18 cellular contexts compared by ENCODE assay signal in genomic region chr10:23461557-23461956, GRCh38. TPM values are rescaled to one million over a fixed set of nuclear protein-coding genes. Genes with fewer than 3 reads are reported as not detected.
DNase-seq lines count a peak whose midpoint lies in the region; ATAC-seq and TF ChIP-seq lines count a peak whose summit lies in the region.
"Had no signal": no experiment of that assay in that cellular context is flagged by ENCODE, and none has a peak within 500 bp of the region (broad histone marks: within the 10 kb centered on the region; RNA-seq: fewer than 3 reads in every experiment).

No MANE protein-coding gene starts in this region.

- no peak for TF ChIP-seq CTCF in heart left ventricle (IDR thresholded peaks at IDR 0.05)

- POLR2A ChIA-PET in activated CD4-positive, alpha-beta T cell treated with anti-CD3 and anti-CD28 coated beads, Interleukin-2, amount 10 ng/mL, durations not matched to agents 7 days and 5 days (lab: Charles Lee), result no interaction called here

- H3K9me3 ChIP-seq in heart left ventricle (no peaks in the 10 kb centered on the region), mesodermal cell (ENCODE audit: control insufficient read depth, low read length) (no peaks in the 10 kb centered on the region), GM23248 (ENCODE audit: low read depth) (no peaks in the 10 kb centered on the region)
- H3K9me3 ChIP-seq: HAP-1, Peyer's patch had no signal

- H3K27me3 ChIP-seq in heart left ventricle (no peaks in the 10 kb centered on the region), GM23248 (replicated peaks; ENCODE audit: insufficient read depth) (0 out of 2 replicates have a peak, but pooled peaks cover 6% of the 10 kb centered on the region)
- H3K27me3 ChIP-seq: Peyer's patch had no signal

- no peak overlapping the region for H3K9ac ChIP-seq in GM23248

- no peaks in the 10 kb centered on the region for H3F3A ChIP-seq in GM23248 (ENCODE audit: insufficient read depth)

- H3K79me2 ChIP-seq in GM23248 (ENCODE audit: insufficient read depth), result no peaks in the 10 kb centered on the region

- CTCF ChIA-PET in activated CD4-positive, alpha-beta T cell treated with anti-CD3 and anti-CD28 coated beads, Interleukin-2, amount 10 ng/mL, durations not matched to agents 7 days and 5 days (lab: Charles Lee), result no interaction called here

- no peak for TF ChIP-seq POLR2A in heart left ventricle (IDR thresholded peaks at IDR 0.05)

- H2AFZ ChIP-seq in GM23248, result no peak overlapping the region

- no peak overlapping the region for H3K4me3 Mint-ChIP-seq in activated CD4-positive, alpha-beta T cell treated with anti-CD3 and anti-CD28 coated beads, Interleukin-2, amount 10 ng/mL, durations not matched to agents 7 days and 5 days

- H4K20me1 ChIP-seq in GM23248 (ENCODE audit: insufficient read depth), result no peaks in the 10 kb centered on the region

- H3K36me3 Mint-ChIP-seq in activated CD4-positive, alpha-beta T cell treated with anti-CD3 and anti-CD28 coated beads, Interleukin-2, amount 10 ng/mL, durations not matched to agents 7 days and 5 days (ENCODE audit: low read depth), result no peaks in the 10 kb centered on the region

- H3K4me2 ChIP-seq in GM23248 (ENCODE audit: unreplicated experiment), result no peak overlapping the region

- H3K9me3 Mint-ChIP-seq in activated CD4-positive, alpha-beta T cell treated with anti-CD3 and anti-CD28 coated beads, Interleukin-2, amount 10 ng/mL, durations not matched to agents 7 days and 5 days, result no peaks in the 10 kb centered on the region

- WGBS in heart left ventricle, 4 donors, result 46 to 54% (median 52%) methylated on average over 2 of the region's 2 CpGs
- 59 to 73% methylated on average over 2 of the region's 2 CpGs for WGBS in mesodermal cell (ENCODE audit: insufficient coverage in 2 of 2), 2 experiments
- WGBS in GM23248 (ENCODE audit: low coverage in 1 of 2, low lambda C conversion rate in 2 of 2, missing lambda C conversion rate in 2 of 2), 2 experiments, result 12 to 13% methylated on average over 2 of the region's 2 CpGs

- in situ Hi-C loops in GM23248 (cut with MboI), result no loop called here

- ATAC-seq in Right ventricle myocardium inferior (peak; percentile 86), heart left ventricle (peak; percentile 75 to 85 (median 80))

- H3K27ac ChIP-seq in heart left ventricle, result peak overlapping the region in 8 of 12 donors; percentile 18 to 53 (median 36)
- peak overlapping the region; percentile 83 for H3K27ac ChIP-seq in mesodermal cell (ENCODE audit: low read depth, low read length, severe bottlenecking)
- no peak overlapping the region for H3K27ac ChIP-seq in GM23248
- H3K27ac ChIP-seq: 22Rv1, Peyer's patch had no signal

- intact Hi-C loops in Right ventricle myocardium inferior (cut with DNase I), result no loop called here
- intact Hi-C loops in cardiac septum (cut with DNase I), result no loop called here
- intact Hi-C loops in heart left ventricle (cut with DNase I), result no loop called here

- H3K27ac Mint-ChIP-seq in activated CD4-positive, alpha-beta T cell treated with anti-CD3 and anti-CD28 coated beads, Interleukin-2, amount 10 ng/mL, durations not matched to agents 7 days and 5 days, result no peak overlapping the region

- H3K36me3 ChIP-seq in heart left ventricle, result no peaks in the 10 kb centered on the region
- no peaks in the 10 kb centered on the region for H3K36me3 ChIP-seq in mesodermal cell (ENCODE audit: control insufficient read depth, insufficient read depth, low read length)
- no peaks in the 10 kb centered on the region for H3K36me3 ChIP-seq in GM23248 (ENCODE audit: low read depth)
- H3K36me3 ChIP-seq: HAP-1, Peyer's patch had no signal

- H3K4me1 ChIP-seq in heart left ventricle, result peaks cover 0 to 14% (median 1%) of the 10 kb centered on the region in 12 donors
- H3K4me1 ChIP-seq in mesodermal cell (ENCODE audit: control insufficient read depth, insufficient read depth, low read length, poor library complexity, severe bottlenecking), result no peaks in the 10 kb centered on the region
- H3K4me1 ChIP-seq in GM23248 (ENCODE audit: insufficient read depth), result no peaks in the 10 kb centered on the region
- H3K4me1 ChIP-seq: HAP-1, Peyer's patch had no signal

- DNase-seq in Right ventricle myocardium inferior (ENCODE audit: missing footprints) (no peak), cardiac septum (ENCODE audit: low spot score) (no peak), heart left ventricle (no peak), NCI-H2029 treated with DMSO at 0.1 percent for 48 hours (lab: John Stamatoyannopoulos, UW) (no peak), GM23248 (no peak)
- DNase-seq in activated CD4-positive, alpha-beta T cell treated with anti-CD3 and anti-CD28 coated beads, Interleukin-2, amount 10 ng/mL, durations not matched to agents 7 days and 5 days, result no peak
- DNase-seq in activated effector memory CD4-positive, alpha-beta T cell treated with anti-CD3 and anti-CD28 coated beads, Interleukin-2, amount 50 U/mL, for 16 hours, result no peak
- DNase-seq: C1 segment of cervical spinal cord, EL, NCI-H1092 treated with DMSO at 0.1 percent for 48 hours, NCI-H187, NCI-H446 treated with DMSO at 0.1 percent for 48 hours, NCI-H82, Peyer's patch, SIG-M5 had no signal

- H3K9me2 ChIP-seq in GM23248 (ENCODE audit: insufficient read depth), result no peaks in the 10 kb centered on the region

- H3K4me1 Mint-ChIP-seq in activated CD4-positive, alpha-beta T cell treated with anti-CD3 and anti-CD28 coated beads, Interleukin-2, amount 10 ng/mL, durations not matched to agents 7 days and 5 days, result no peaks in the 10 kb centered on the region

- H3K27me3 Mint-ChIP-seq in activated CD4-positive, alpha-beta T cell treated with anti-CD3 and anti-CD28 coated beads, Interleukin-2, amount 10 ng/mL, durations not matched to agents 7 days and 5 days, result peaks cover 3% of the 10 kb centered on the region

- H3K4me3 ChIP-seq in heart left ventricle, result no peak overlapping the region
- no peak overlapping the region for H3K4me3 ChIP-seq in mesodermal cell (ENCODE audit: extremely low read depth, insufficient read depth, low read length, poor library complexity, severe bottlenecking)
- no peak overlapping the region for H3K4me3 ChIP-seq in GM23248
- H3K4me3 ChIP-seq: HAP-1, Peyer's patch had no signal

RNA-seq across cellular contexts. Expression of gene OTUD1, which starts 22.7 kb away (rescaled TPM):
- total RNA-seq in Right ventricle myocardium inferior (13.3 TPM), cardiac septum (38.2 TPM), heart left ventricle (10 to 100 TPM in 8 of 9 donors, 1 to 10 TPM in 1; 8.7 to 48.3 (median 19.7) TPM)
- polyA plus RNA-seq in heart left ventricle (10 to 100 TPM; 16.7 to 60.9 TPM), GM23248 (2016; fragmentation: Nextera tagmentation; extraction: Ambion mirVana) (2.1 and 2.9 TPM in 2 replicates)
- polyA plus RNA-seq in mesodermal cell (2013, experiment 1 of 2), result 8.9 TPM
- 7.6 TPM for polyA plus RNA-seq in mesodermal cell (2013, experiment 2 of 2)
- total RNA-seq in activated CD4-positive, alpha-beta T cell treated with anti-CD3 and anti-CD28 coated beads, Interleukin-2, amount 10 ng/mL, durations not matched to agents 7 days and 5 days, result 10 to 100 TPM; 16.4 to 16.8 TPM
- 4.2 and 8.1 TPM in 2 replicates for total RNA-seq in GM23248 (2014; rRNA removed; shearing (Covaris generic))
